In the genomic region with DNA sequence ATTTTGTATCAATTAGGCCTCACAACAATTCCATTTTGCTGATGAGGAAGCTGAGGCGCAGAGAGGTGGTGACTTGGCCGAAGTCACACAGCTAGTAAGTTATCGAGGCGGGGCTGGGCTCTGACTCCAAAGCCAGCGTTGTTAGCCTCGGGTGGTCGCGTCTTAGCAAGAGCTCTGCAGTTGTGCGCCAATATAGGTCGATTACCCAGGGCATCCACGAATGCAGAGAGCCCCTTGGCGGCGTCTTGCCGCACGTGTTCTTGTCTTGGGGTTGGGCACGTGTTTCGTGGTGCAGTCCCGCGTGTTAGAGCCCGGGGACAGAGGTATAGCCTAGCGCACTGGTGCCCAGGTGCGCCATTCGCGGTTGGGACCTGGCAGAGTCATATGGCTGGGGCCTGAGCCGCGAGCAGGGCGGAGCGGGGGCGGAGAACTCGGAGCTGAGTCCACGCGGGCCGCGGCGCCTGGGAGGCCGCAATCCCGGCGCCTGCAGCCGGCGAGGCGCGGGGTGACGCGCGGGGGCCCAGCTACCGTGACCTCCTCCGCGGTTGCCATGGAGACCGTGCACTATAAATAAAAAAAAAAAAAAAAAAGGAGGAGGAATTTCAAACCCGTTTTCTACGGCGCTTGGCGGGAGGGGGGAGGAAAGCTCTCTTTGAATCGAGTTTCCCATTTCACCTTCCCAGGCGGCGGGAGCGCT, we compare ENCODE assay signal across 8 cellular contexts.
DNase-seq lines count a peak whose midpoint lies in the region; ATAC-seq, FAIRE-seq and TF ChIP-seq lines count a peak whose summit lies in the region.

No MANE protein-coding gene starts in this region.

- H2AFZ ChIP-seq in K562 (ENCODE audit: low read depth, low read length), result peak overlapping the region; percentile 89

- peaks cover 15% of the 10 kb centered on the region for H3K27me3 Mint-ChIP-seq in T-helper 17 cell

- H3K4me3 Mint-ChIP-seq in T-helper 17 cell, result peak overlapping the region; percentile 81

- H4K20me1 ChIP-seq in K562 (replicated peaks; ENCODE audit: control insufficient read depth, insufficient read depth, low read length), result no peaks in the 10 kb centered on the region

- peak overlapping the region; percentile 59 to 91 for H3K9ac ChIP-seq in K562 (ENCODE audit: insufficient read depth in 1 of 2, low read depth in 2 of 2, low read length in 2 of 2)
- peak overlapping the region; percentile 72 for H3K9ac ChIP-seq in iPS-18a (ENCODE audit: low read length)
- H3K9ac ChIP-seq in skeletal muscle tissue (ENCODE audit: low read depth in 1 of 3, low read length in 3 of 3), result peak overlapping the region in 1 of 3 donors; percentile 66

- in situ Hi-C loops in K562 (cut with MboI), result no loop called here

- TF ChIP-seq EP300 in K562 (IDR thresholded peaks at IDR 0.05; ENCODE audit: low read length), result no peak

- H3K9me1 ChIP-seq in K562 (ENCODE audit: control insufficient read depth, insufficient read depth, low read length), result no peaks in the 10 kb centered on the region

- 18% methylated on average over 43 of the region's 57 CpGs for WGBS in K562 (ENCODE audit: insufficient coverage, low coverage, missing lambda C conversion rate)

- peak overlapping the region; percentile 57 for H3K4me3 ChIP-seq in K562
- H3K4me3 ChIP-seq in iPS-18a (ENCODE audit: low read length), result peak overlapping the region; percentile 76
- H3K4me3 ChIP-seq in skeletal muscle tissue (ENCODE audit: low read length in 3 of 3), result peak overlapping the region; percentile 23 to 66 (median 60)

- no peaks in the 10 kb centered on the region for H3K79me2 ChIP-seq in K562 (ENCODE audit: control insufficient read depth, insufficient read depth, low read length)

- H3K27me3 ChIP-seq in K562 (ENCODE audit: control insufficient read depth in 2 of 2, insufficient read depth in 2 of 2, low read length in 2 of 2) (no peaks in the 10 kb centered on the region), iPS-18a (ENCODE audit: control insufficient read depth, insufficient read depth, low read length) (peaks cover 18% of the 10 kb centered on the region), skeletal muscle tissue (ENCODE audit: control insufficient read depth in 3 of 3, insufficient read depth in 3 of 3, low read length in 3 of 3) (peaks cover 0 to 13% (median 10%) of the 10 kb centered on the region in 3 donors)

- intact Hi-C loops in K562 (cut with micrococcal nuclease), result loop anchor here (2.0 kb wide), 3 partner anchors 14 to 62 kb away; partner anchors contain the start of gene CXXC5

- H3K36me3 ChIP-seq in K562 (ENCODE audit: control insufficient read depth, insufficient read depth, low read length) (no peaks in the 10 kb centered on the region), iPS-18a (ENCODE audit: control insufficient read depth, low read depth, low read length) (no peaks in the 10 kb centered on the region), skeletal muscle tissue (ENCODE audit: control insufficient read depth in 3 of 3, insufficient read depth in 3 of 3, low read length in 3 of 3) (no peaks in the 10 kb centered on the region)

- peak overlapping the region; percentile 77 for H3K27ac Mint-ChIP-seq in T-helper 17 cell

- TSS peak; percentile 50 for BruUV-seq in K562 (replicated peaks; lab: Mats Ljungman, UMichigan)

- TF ChIP-seq POLR2A in K562 (conservative IDR thresholded peaks at IDR 0.05), result 0 out of 2 replicates have a peak, but pooled peaks have one; percentile 38

- H3K36me3 Mint-ChIP-seq in T-helper 17 cell (ENCODE audit: low read depth), result no peaks in the 10 kb centered on the region

- peak; percentile 80 for DNase-seq in D341Med (ENCODE audit: low spot score)
- peak; percentile 45 to 62 (median 59) for DNase-seq in T-helper 17 cell
- DNase-seq in K562 (ENCODE audit: extremely low read depth in 1 of 4, low spot score in 3 of 4), result peak; percentile 78 to 86 (median 82)
- DNase-seq in DMS153 treated with DMSO at 0.1 percent for 48 hours (lab: John Stamatoyannopoulos, UW; ENCODE audit: unreplicated experiment), result no peak

- peak overlapping the region; percentile 81 for H3K27ac ChIP-seq in K562 (ENCODE audit: extremely low read depth, low read depth, low read length)
- H3K27ac ChIP-seq in iPS-18a (ENCODE audit: low read length), result peak overlapping the region; percentile 60
- H3K27ac ChIP-seq in skeletal muscle tissue (ENCODE audit: low read depth, low read length), result no peak overlapping the region

- H3K4me1 ChIP-seq in K562 (replicated peaks in 1 of 2; ENCODE audit: control insufficient read depth in 2 of 2, insufficient read depth in 2 of 2, low read length in 2 of 2), result peaks cover 40 to 54% of the 10 kb centered on the region in 2 experiments
- peaks cover 35% of the 10 kb centered on the region for H3K4me1 ChIP-seq in iPS-18a (ENCODE audit: control insufficient read depth, low read depth, low read length)
- H3K4me1 ChIP-seq in skeletal muscle tissue (ENCODE audit: control insufficient read depth in 3 of 3, insufficient read depth in 3 of 3, low read length in 3 of 3), result peaks cover 20 to 26% (median 25%) of the 10 kb centered on the region in 3 donors

- CTCF ChIA-PET in K562 (lab: Yijun Ruan, JAX; ENCODE audit: low intra/inter-chr PET ratio), result no interaction called here

- POLR2A ChIA-PET in K562 (lab: Yijun Ruan, JAX), result interaction anchor here (0.6 to 5.0 kb wide), 9 partner anchors 10 to 1199 kb away, joined by 3 to 28 read pairs (median 7); no protein-coding TSS in a partner anchor

- TF ChIP-seq CTCF in K562 (IDR thresholded peaks at IDR 0.05 in 2 of 3, conservative IDR thresholded peaks at IDR 0.05 in 1 of 3; ENCODE audit: insufficient read depth in 2 of 3, low read depth in 1 of 3, low read length in 3 of 3), result no peak

- peak overlapping the region; percentile 77 for H3K4me2 ChIP-seq in K562 (ENCODE audit: insufficient read depth, low read length)

- peaks cover 23% of the 10 kb centered on the region for H3K4me1 Mint-ChIP-seq in T-helper 17 cell

- H3K9me3 ChIP-seq in T-helper 17 cell (ENCODE audit: control insufficient read depth, low read length, poor library complexity, severe bottlenecking) (no peaks in the 10 kb centered on the region), K562 (replicated peaks; ENCODE audit: control insufficient read depth, insufficient read depth, low read depth, low read length) (no peaks in the 10 kb centered on the region), iPS-18a (ENCODE audit: control insufficient read depth, low read depth, low read length) (no peaks in the 10 kb centered on the region), skeletal muscle tissue (ENCODE audit: control insufficient read depth in 3 of 3, low read length in 3 of 3) (no peaks in the 10 kb centered on the region)

- TF ChIP-seq RAD21 in K562 (CRISPR knock-in tag; conservative IDR thresholded peaks at IDR 0.05 in 1 of 2, IDR thresholded peaks at IDR 0.05 in 1 of 2), result no peak

- ATAC-seq in HG03432 (IDR thresholded peaks at IDR 0.05; ENCODE audit: unreplicated experiment) (peak; percentile 34), T-helper 17 cell (peak; percentile 84), K562 (peak; percentile 33), GM18517 (IDR thresholded peaks at IDR 0.05; ENCODE audit: unreplicated experiment) (no peak)

- no peak for FAIRE-seq in K562 (lab: Jason Lieb, UNC)

TF ChIP-seq in K562, 482 proteins besides CTCF, POLR2A, EP300 and RAD21 (continues in another document):
- TF ChIP-seq ZBTB1 (CRISPR knock-in tag; IDR thresholded peaks at IDR 0.05; ENCODE audit: borderline replicate concordance, low read depth) (peak; percentile 81), ZNF75A (CRISPR knock-in tag; IDR thresholded peaks at IDR 0.05) (no peak), ZBTB12 (CRISPR knock-in tag; IDR thresholded peaks at IDR 0.05) (no peak), SMC3 (conservative IDR thresholded peaks at IDR 0.05; ENCODE audit: insufficient read depth, low read depth, low read length) (no peak)
- TF ChIP-seq, protein P1, sequence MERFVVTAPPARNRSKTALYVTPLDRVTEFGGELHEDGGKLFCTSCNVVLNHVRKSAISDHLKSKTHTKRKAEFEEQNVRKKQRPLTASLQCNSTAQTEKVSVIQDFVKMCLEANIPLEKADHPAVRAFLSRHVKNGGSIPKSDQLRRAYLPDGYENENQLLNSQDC (CRISPR knock-in tag; IDR thresholded peaks at IDR 0.05), result no peak
- TF ChIP-seq, protein P2, sequence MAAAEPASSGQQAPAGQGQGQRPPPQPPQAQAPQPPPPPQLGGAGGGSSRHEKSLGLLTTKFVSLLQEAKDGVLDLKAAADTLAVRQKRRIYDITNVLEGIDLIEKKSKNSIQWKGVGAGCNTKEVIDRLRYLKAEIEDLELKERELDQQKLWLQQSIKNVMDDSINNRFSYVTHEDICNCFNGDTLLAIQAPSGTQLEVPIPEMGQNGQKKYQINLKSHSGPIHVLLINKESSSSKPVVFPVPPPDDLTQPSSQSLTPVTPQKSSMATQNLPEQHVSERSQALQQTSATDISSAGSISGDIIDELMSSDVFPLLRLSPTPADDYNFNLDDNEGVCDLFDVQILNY (CRISPR knock-in tag; IDR thresholded peaks at IDR 0.05), result 0 out of 2 replicates have a peak, but pooled peaks have one; percentile 84
